ENCODE assay signal across 24 cellular contexts in genomic region chr2:88521445-88522070, GRCh38.
DNase-seq lines count a peak whose midpoint lies in the region; ATAC-seq and TF ChIP-seq lines count a peak whose summit lies in the region.
"Had no signal": no experiment of that assay in that cellular context is flagged by ENCODE, and none has a peak within 500 bp of the region (broad histone marks: within the 10 kb centered on the region; RNA-seq: fewer than 3 reads in every experiment).

No MANE protein-coding gene starts in this region.

- H3K4me3 ChIP-seq in MG63 = no peak overlapping the region
- no peak overlapping the region for H3K4me3 ChIP-seq in cardiac fibroblast (replicated peaks in 1 of 2; ENCODE audit: low read depth in 2 of 2, low read length in 2 of 2)
- no peak overlapping the region for H3K4me3 ChIP-seq in gastroesophageal sphincter
- no peak overlapping the region for H3K4me3 ChIP-seq in SJCRH30
- H3K4me3 ChIP-seq: GM23338, mucosa of descending colon, sigmoid colon, tibial artery had no signal

- DNase-seq in Daoy (ENCODE audit: low read depth) (peak; percentile 20), MG63 (peak; percentile 5), cardiac fibroblast (ENCODE audit: low read depth in 2 of 2) (peak; percentile 12 to 48), iris pigment epithelial cell (ENCODE audit: low read depth) (peak; percentile 20), SJCRH30 (no peak)
- DNase-seq: activated CD4-positive, alpha-beta T cell treated with anti-CD3 and anti-CD28 coated beads for 4 hours; activated naive CD4-positive, alpha-beta T cell treated with anti-CD3 and anti-CD28 coated beads for 36 hours; activated T-cell treated with anti-CD3 and anti-CD28 coated beads, Interleukin-2, amount 50 U/mL, for 72 hours; central memory CD4-positive, alpha-beta T cell; KBM-7; kidney; mucosa of descending colon; MV-4-11; NCI-H1694; NCI-H2171; NK-92 treated with Interleukin-12 subunit alpha and Interleukin-12 subunit beta, amount 100 ng/mL, for 24 hours; sigmoid colon; stimulated activated naive CD8-positive, alpha-beta T cell treated with anti-CD3 and anti-CD28 coated beads, Interleukin-15, amount 100 ng/mL, for 72 hours; tibial artery had no signal

- TF ChIP-seq CTCF in cardiac fibroblast (IDR thresholded peaks at IDR 0.05; ENCODE audit: low read depth, low read length) = no peak
- TF ChIP-seq CTCF in gastroesophageal sphincter (IDR thresholded peaks at IDR 0.05) = no peak

- no peak for TF ChIP-seq EP300 in gastroesophageal sphincter (IDR thresholded peaks at IDR 0.05)

- ATAC-seq in gastroesophageal sphincter (no peak), HG03135 (IDR thresholded peaks at IDR 0.05; ENCODE audit: unreplicated experiment) (no peak), HG03095 (IDR thresholded peaks at IDR 0.05; ENCODE audit: unreplicated experiment) (no peak)
- ATAC-seq: activated T-cell treated with anti-CD3 and anti-CD28 coated beads, Interleukin-2, amount 50 U/mL, for 72 hours; GM23338; mucosa of descending colon; stimulated activated naive CD8-positive, alpha-beta T cell treated with anti-CD3 and anti-CD28 coated beads, Interleukin-15, amount 100 ng/mL, for 72 hours had no signal

- H3K9me3 ChIP-seq in MG63 (no peaks in the 10 kb centered on the region), gastroesophageal sphincter (no peaks in the 10 kb centered on the region), SJCRH30 (replicated peaks) (no peaks in the 10 kb centered on the region)
- H3K9me3 ChIP-seq: mucosa of descending colon, sigmoid colon, tibial artery had no signal

- H3K27ac ChIP-seq in gastroesophageal sphincter = no peak overlapping the region
- no peak overlapping the region for H3K27ac ChIP-seq in SJCRH30
- H3K27ac ChIP-seq: parathyroid adenoma, sigmoid colon, tibial artery had no signal

- H3K27me3 ChIP-seq in MG63 = no peaks in the 10 kb centered on the region
- no peaks in the 10 kb centered on the region for H3K27me3 ChIP-seq in gastroesophageal sphincter
- H3K27me3 ChIP-seq in SJCRH30 = peaks cover 6% of the 10 kb centered on the region
- H3K27me3 ChIP-seq: sigmoid colon had no signal

- H3K36me3 ChIP-seq in MG63 (no peaks in the 10 kb centered on the region), gastroesophageal sphincter (no peaks in the 10 kb centered on the region), SJCRH30 (no peaks in the 10 kb centered on the region)
- H3K36me3 ChIP-seq: sigmoid colon, tibial artery had no signal

- no peak for TF ChIP-seq POLR2A in gastroesophageal sphincter (IDR thresholded peaks at IDR 0.05)

- H3K4me1 ChIP-seq in gastroesophageal sphincter (no peaks in the 10 kb centered on the region), SJCRH30 (no peaks in the 10 kb centered on the region)
- H3K4me1 ChIP-seq: parathyroid adenoma, sigmoid colon, tibial artery had no signal

- WGBS in gastroesophageal sphincter (ENCODE audit: low coverage in 1 of 2), 2 donors = 89 to 100% methylated on average over 1 to 2 of the region's 2 CpGs

Comparison
In these comparisons a context has a peak if more than half of its experiments do, and no peak if none do; other contexts are left out.
1. DNase-seq: peak in Daoy (single experiment), MG63 (single experiment), cardiac fibroblast (2 of 2) and iris pigment epithelial cell (single experiment); none in SJCRH30 (0 of 2).